Comparison of ENCODE assay signal across 8 cellular contexts in genomic region chr6:167898673-167899311, GRCh38.
DNase-seq lines count a peak whose midpoint lies in the region; ATAC-seq and TF ChIP-seq lines count a peak whose summit lies in the region.
"Had no signal": no experiment of that assay in that cellular context is flagged by ENCODE, and none has a peak within 500 bp of the region (broad histone marks: within the 10 kb centered on the region; RNA-seq: fewer than 3 reads in every experiment).

No MANE protein-coding gene starts in this region.

- no peak overlapping the region for H3K4me3 Mint-ChIP-seq in neural crest cell

- intact Hi-C loops in PC-3 (cut with micrococcal nuclease): loop anchor here (2.0 kb wide), 1 partner anchor 66 kb away; no protein-coding TSS in a partner anchor

- no peaks in the 10 kb centered on the region for H3K9me3 Mint-ChIP-seq in neural crest cell

- H3K79me2 ChIP-seq in PC-3 (ENCODE audit: low read length): no peaks in the 10 kb centered on the region

- H3K4me1 Mint-ChIP-seq in neural crest cell: no peaks in the 10 kb centered on the region

- no peak overlapping the region for H3K4me2 ChIP-seq in PC-3 (ENCODE audit: low read length)

- H3K36me3 Mint-ChIP-seq in neural crest cell (ENCODE audit: low read depth): peaks cover 6% of the 10 kb centered on the region

- DNase-seq in GM10248 (ENCODE audit: extremely low spot score): peak; percentile 32
- DNase-seq in PC-3: peak; percentile 59
- DNase-seq in epidermal melanocyte (ENCODE audit: insufficient read length, low spot score): peak; percentile 26
- no peak for DNase-seq in neural crest cell (ENCODE audit: low read depth, low spot score)
- no peak for DNase-seq in NCI-H187 (lab: John Stamatoyannopoulos, UW)

- no TSS peak for BruUV-seq in PC-3 (replicated peaks; lab: Mats Ljungman, UMichigan)

- H2AFZ ChIP-seq in PC-3 (ENCODE audit: low read length): no peak overlapping the region

- no peaks in the 10 kb centered on the region for H4K20me1 ChIP-seq in PC-3 (ENCODE audit: low read length)

- H3K9ac ChIP-seq in PC-3 (ENCODE audit: low read length): no peak overlapping the region

- no peak overlapping the region for H3K27ac ChIP-seq in PC-3 (ENCODE audit: low read length)
- H3K27ac ChIP-seq: skin epidermis had no signal

- ATAC-seq in HG03354 (IDR thresholded peaks at IDR 0.05; ENCODE audit: poor library complexity, severe bottlenecking, unreplicated experiment) (peak; percentile 64), PC-3 (peak; percentile 42), GM19397 (IDR thresholded peaks at IDR 0.05; ENCODE audit: unreplicated experiment) (no peak)

- no peaks in the 10 kb centered on the region for H3K9me3 ChIP-seq in PC-3 (ENCODE audit: low read length)

- H3K4me3 ChIP-seq in PC-3 (ENCODE audit: low read length): no peak overlapping the region
- H3K4me3 ChIP-seq: skin epidermis had no signal

- POLR2A ChIA-PET in GM10248 (lab: Yijun Ruan, JAX) (no interaction called here), PC-3 (lab: Charles Lee; ENCODE audit: unreplicated experiment) (interaction anchor here (0.5 kb wide), 1 partner anchor 430 kb away, joined by 6 read pairs; no protein-coding TSS in a partner anchor)

- TF ChIP-seq CTCF in GM10248 (IDR thresholded peaks at IDR 0.05; ENCODE audit: control extremely low read depth, extremely low read depth, low read depth, missing control alignments): peak; percentile 64
- peak; percentile 74 for TF ChIP-seq CTCF in PC-3 (conservative IDR thresholded peaks at IDR 0.05; ENCODE audit: low read depth, low read length)
- TF ChIP-seq CTCF in neural crest cell (conservative IDR thresholded peaks at IDR 0.05): peak; percentile 87

- no peaks in the 10 kb centered on the region for H3K9me2 ChIP-seq in PC-3 (replicated peaks; ENCODE audit: low read length)

- H3K27me3 ChIP-seq in PC-3 (ENCODE audit: low read length): no peaks in the 10 kb centered on the region

- peaks cover 2% of the 10 kb centered on the region; the same call in 1 of the 2 replicates for H3K4me1 ChIP-seq in PC-3 (ENCODE audit: insufficient read depth, low read length)

- no peaks in the 10 kb centered on the region for H3F3A ChIP-seq in PC-3 (ENCODE audit: low read length, unreplicated experiment)

- no peaks in the 10 kb centered on the region for H3K27me3 Mint-ChIP-seq in neural crest cell (ENCODE audit: low read depth)

- H3K36me3 ChIP-seq in PC-3 (ENCODE audit: low read depth, low read length): no peaks in the 10 kb centered on the region; the same call in 1 of the 2 replicates

- no peak overlapping the region for H3K27ac Mint-ChIP-seq in neural crest cell (ENCODE audit: unreplicated experiment)

- CTCF ChIA-PET in GM10248 (lab: Yijun Ruan, JAX) (interaction anchor here (0.8 to 2.5 kb wide), 8 partner anchors 9 to 71 kb away, joined by 3 to 16 read pairs (median 7); no protein-coding TSS in a partner anchor), PC-3 (lab: Charles Lee) (no interaction called here)

Comparison
In these comparisons a context has a peak if more than half of its experiments do, and no peak if none do; other contexts are left out.
1. DNase-seq: peak in GM10248 (single experiment), PC-3 (single experiment) and epidermal melanocyte (single experiment); none in neural crest cell (single experiment) and NCI-H187 (0 of 2).
2. Peak in every context shown above with its lines, with median percentiles within 50 percentile points of each other: CTCF ChIP-seq.